ENCODE assay signal across 3 cellular contexts in the genomic region with DNA sequence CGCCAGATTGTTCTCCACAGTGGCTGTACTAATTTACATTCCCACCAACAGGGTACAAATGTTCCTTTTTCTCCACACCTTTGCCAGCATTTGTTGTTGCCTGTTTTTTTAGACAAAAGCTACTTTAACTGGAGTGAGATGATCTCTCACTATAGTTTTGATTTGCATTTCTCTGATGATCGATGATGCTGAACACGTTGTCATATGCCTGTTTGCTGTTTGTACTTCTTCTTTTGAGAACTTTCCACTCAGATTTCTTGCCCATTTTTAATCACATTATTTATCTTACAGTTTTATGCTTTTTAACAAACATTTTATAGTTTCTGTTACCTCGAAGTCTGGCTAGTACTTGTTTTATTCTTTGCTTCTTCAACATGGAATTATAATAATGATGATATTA.
"Had no signal": no experiment of that assay in that cellular context is flagged by ENCODE, and none has a peak within 500 bp of the region (broad histone marks: within the 10 kb centered on the region; RNA-seq: fewer than 3 reads in every experiment).

No MANE protein-coding gene starts in this region.

- H3K4me3 ChIP-seq: GM12878 had no signal

- ATAC-seq: GM12878 had no signal

- DNase-seq: GDM1, GF-D8 had no signal
